Comparison of ENCODE assay signal across 29 cellular contexts in genomic region chr10:35797187-35797586, GRCh38.
A peak's percentile ranks its signal among the peaks of the same experiment; 100 is the strongest.
DNase-seq lines count a peak whose midpoint lies in the region; ATAC-seq, FAIRE-seq and TF ChIP-seq lines count a peak whose summit lies in the region.
"Had no signal": no experiment of that assay in that cellular context is flagged by ENCODE, and none has a peak within 500 bp of the region (broad histone marks: within the 10 kb centered on the region; RNA-seq: fewer than 3 reads in every experiment).

No MANE protein-coding gene starts in this region.

- TF ChIP-seq CTCF in GM12878 (IDR thresholded peaks at IDR 0.05 in 2 of 3, conservative IDR thresholded peaks at IDR 0.05 in 1 of 3; ENCODE audit: control insufficient read depth in 2 of 3, extremely low read depth in 1 of 3, insufficient read depth in 1 of 3, low read depth in 3 of 3, low read length in 3 of 3) = no peak
- TF ChIP-seq CTCF in fibroblast of pulmonary artery (IDR thresholded peaks at IDR 0.05; ENCODE audit: low read length, missing control alignments) = no peak

- peak; percentile 23 for DNase-seq in NOMO-1 treated with DMSO at 0.1 percent for 48 hours (lab: John Stamatoyannopoulos, UW; ENCODE audit: unreplicated experiment)
- DNase-seq in NOMO-1 (lab: John Stamatoyannopoulos, UW; ENCODE audit: unreplicated experiment in 2 of 2) = no peak
- DNase-seq in GM12878 (ENCODE audit: low read depth, low spot score) = no peak
- DNase-seq in fibroblast of pulmonary artery (ENCODE audit: low read depth) = peak; percentile 11
- no peak for DNase-seq in naive thymus-derived CD8-positive, alpha-beta T cell
- DNase-seq: Caco-2; CD4-positive, alpha-beta memory T cell; DMS 273 treated with DMSO at 0.1 percent for 48 hours; DND-41; H7; KBM-7; NCI-H1092; NCI-H1436; NCI-H187 treated with DMSO at 0.1 percent for 48 hours; NCI-H2107; NCI-H446 treated with DMSO at 0.1 percent for 48 hours; NCI-H526 treated with DMSO at 0.1 percent for 48 hours; PC-9; SHP77 treated with DMSO at 0.1 percent for 48 hours had no signal

- no peaks in the 10 kb centered on the region for H4K20me1 ChIP-seq in GM12878 (ENCODE audit: control insufficient read depth, insufficient read depth)
- H4K20me1 ChIP-seq: BLaER1 treated with 17β-estradiol and CSF1 and Interleukin-3, amounts not matched to agents 10 nM and 100 nM had no signal

- H3K4me2 ChIP-seq in GM12878 (ENCODE audit: control insufficient read depth, insufficient read depth) = no peak overlapping the region
- H3K4me2 ChIP-seq: BLaER1 treated with 17β-estradiol and CSF1 and Interleukin-3, amounts not matched to agents 10 nM and 100 nM; PC-9 had no signal

- no peaks in the 10 kb centered on the region for H3K36me3 ChIP-seq in GM12878 (ENCODE audit: control insufficient read depth in 2 of 2, insufficient read depth in 2 of 2, low read length in 1 of 2)
- H3K36me3 ChIP-seq: BLaER1 treated with 17β-estradiol and CSF1 and Interleukin-3, amounts not matched to agents 10 nM and 100 nM had no signal

- WGBS in GM12878 (ENCODE audit: insufficient coverage, insufficient replicate concordance, low lambda C conversion rate, missing lambda C conversion rate) = 0% methylated on average over 2 of the region's 2 CpGs

- no peaks in the 10 kb centered on the region for H3K36me3 Mint-ChIP-seq in naive thymus-derived CD8-positive, alpha-beta T cell
- H3K36me3 Mint-ChIP-seq: CD4-positive, alpha-beta memory T cell had no signal

- no peaks in the 10 kb centered on the region for H3K79me2 ChIP-seq in GM12878 (ENCODE audit: control insufficient read depth, insufficient read depth, low read length)

- H3K4me1 ChIP-seq in GM12878 (ENCODE audit: control insufficient read depth, insufficient read depth, low read length) = no peaks in the 10 kb centered on the region
- H3K4me1 ChIP-seq: Caco-2 had no signal

- no peak for FAIRE-seq in GM12878 (lab: Jason Lieb, UNC)
- FAIRE-seq: G401.6, HepG2 had no signal

- RAD21 ChIA-PET in GM12878 (lab: Charles Lee; ENCODE audit: unreplicated experiment) = interaction anchor here (1.3 kb wide), 1 partner anchor 18 kb away, joined by 3 read pairs; no protein-coding TSS in a partner anchor

- intact Hi-C loops in GM12878 (cut with micrococcal nuclease; ENCODE audit: unreplicated experiment) = no loop called here

- no peak overlapping the region for H3K4me3 ChIP-seq in GM12878
- no peak overlapping the region for H3K4me3 ChIP-seq in fibroblast of pulmonary artery (replicated peaks; ENCODE audit: low read depth, low read length)
- H3K4me3 ChIP-seq: BLaER1 treated with 17β-estradiol and CSF1 and Interleukin-3, amounts not matched to agents 10 nM and 100 nM; PC-9; SK-N-MC had no signal

- no peak overlapping the region for H3K9ac ChIP-seq in GM12878 (ENCODE audit: control insufficient read depth, insufficient read depth, low read length)
- H3K9ac ChIP-seq: BLaER1 treated with 17β-estradiol and CSF1 and Interleukin-3, amounts not matched to agents 10 nM and 100 nM had no signal

- POLR2A ChIA-PET in GM12878 (lab: Charles Lee) = no interaction called here
- POLR2A ChIA-PET in naive thymus-derived CD8-positive, alpha-beta T cell (lab: Charles Lee) = no interaction called here

- H3K4me1 Mint-ChIP-seq in naive thymus-derived CD8-positive, alpha-beta T cell = no peaks in the 10 kb centered on the region
- H3K4me1 Mint-ChIP-seq: CD4-positive, alpha-beta memory T cell had no signal

- H3K27ac ChIP-seq in GM12878 (ENCODE audit: control insufficient read depth, insufficient read depth) = no peak overlapping the region
- H3K27ac ChIP-seq: 22Rv1; BLaER1 treated with 17β-estradiol and CSF1 and Interleukin-3, amounts not matched to agents 10 nM and 100 nM; HL-60; PC-9; RWPE1; SK-N-MC had no signal

- no TSS peak for BruUV-seq in GM12878 (replicated peaks; lab: Mats Ljungman, UMichigan)

- in situ Hi-C loops in GM12878 (cut with MboI) = loop anchor here (25.0 kb wide), 1 partner anchor 685 kb away; no protein-coding TSS in a partner anchor

- H3K27ac Mint-ChIP-seq in naive thymus-derived CD8-positive, alpha-beta T cell = no peak overlapping the region
- H3K27ac Mint-ChIP-seq: CD4-positive, alpha-beta memory T cell had no signal

- TF ChIP-seq EP300 in GM12878 (IDR thresholded peaks at IDR 0.05; ENCODE audit: borderline replicate concordance in 1 of 2, control insufficient read depth in 1 of 2, low read depth in 2 of 2, low read length in 2 of 2) = no peak

- H3K4me3 Mint-ChIP-seq in naive thymus-derived CD8-positive, alpha-beta T cell = no peak overlapping the region
- H3K4me3 Mint-ChIP-seq: CD4-positive, alpha-beta memory T cell had no signal

- H3K27me3 Mint-ChIP-seq in naive thymus-derived CD8-positive, alpha-beta T cell = peaks cover 0 to 2% (median 0%) of the 10 kb centered on the region in 5 donors
- H3K27me3 Mint-ChIP-seq: CD4-positive, alpha-beta memory T cell had no signal

- no peak for TF ChIP-seq POLR2A in GM12878 (IDR thresholded peaks at IDR 0.05; ENCODE audit: low read depth, low read length)

- CTCF ChIA-PET in GM12878 (lab: Yijun Ruan, JAX) = interaction anchor here (1.4 kb wide), 1 partner anchor 16 kb away, joined by 3 read pairs; no protein-coding TSS in a partner anchor

- H3K27me3 ChIP-seq in GM12878 (replicated peaks in 1 of 2; ENCODE audit: control insufficient read depth in 2 of 2, insufficient read depth in 2 of 2, low read length in 1 of 2) = no peaks in the 10 kb centered on the region
- H3K27me3 ChIP-seq: BLaER1 treated with 17β-estradiol and CSF1 and Interleukin-3, amounts not matched to agents 10 nM and 100 nM had no signal

- H3K9me3 Mint-ChIP-seq in naive thymus-derived CD8-positive, alpha-beta T cell = peaks cover 0 to 3% (median 0%) of the 10 kb centered on the region in 9 donors

- no peak for TF ChIP-seq RAD21 in GM12878 (IDR thresholded peaks at IDR 0.05; ENCODE audit: insufficient read depth, low read depth, low read length)

- no peaks in the 10 kb centered on the region for H3K9me3 ChIP-seq in GM12878 (replicated peaks; ENCODE audit: control insufficient read depth, insufficient read depth, low read length)
- H3K9me3 ChIP-seq: BLaER1 treated with 17β-estradiol and CSF1 and Interleukin-3, amounts not matched to agents 10 nM and 100 nM; Caco-2 had no signal

- peak; percentile 44; the same call in 1 of the 3 replicates for ATAC-seq in GM12878
- no peak for ATAC-seq in HG03342 (IDR thresholded peaks at IDR 0.05; ENCODE audit: unreplicated experiment)
- no peak for ATAC-seq in GM19023 (IDR thresholded peaks at IDR 0.05; ENCODE audit: unreplicated experiment)
- ATAC-seq in naive thymus-derived CD8-positive, alpha-beta T cell = no peak
- no peak for ATAC-seq in HG03442 (IDR thresholded peaks at IDR 0.05; ENCODE audit: unreplicated experiment)
- ATAC-seq: HepG2 had no signal

- no peak overlapping the region for H2AFZ ChIP-seq in GM12878 (ENCODE audit: control insufficient read depth, low read depth, low read length)
- H2AFZ ChIP-seq: PC-9 had no signal

- SMC1A ChIA-PET in GM12878 (lab: Charles Lee; ENCODE audit: uncharacterized antibody, unreplicated experiment) = interaction anchor here (0.7 to 3.8 kb wide), 3 partner anchors 18 to 418 kb away, joined by 3 to 17 read pairs (median 8); no protein-coding TSS in a partner anchor

TF ChIP-seq in GM12878, 131 proteins besides CTCF, POLR2A, EP300 and RAD21:
- no peak for TF ChIP-seq FOS (IDR thresholded peaks at IDR 0.05; ENCODE audit: borderline replicate concordance, extremely low read depth, insufficient read length)
- peak; percentile 23; the same call in 1 of the 2 replicates for TF ChIP-seq BCL11A (IDR thresholded peaks at IDR 0.05; ENCODE audit: low read depth, low read length)
- no peak for TF ChIP-seq ZBTB33 (IDR thresholded peaks at IDR 0.05)

Comparison
In these comparisons a context has a peak if more than half of its experiments do, and no peak if none do; other contexts are left out.
1. DNase-seq: peak in NOMO-1 treated with DMSO at 0.1 percent for 48 hours (single experiment) and fibroblast of pulmonary artery (single experiment); none in NOMO-1 (0 of 2), GM12878 (single experiment) and naive thymus-derived CD8-positive, alpha-beta T cell (0 of 10).